In the genomic region with DNA sequence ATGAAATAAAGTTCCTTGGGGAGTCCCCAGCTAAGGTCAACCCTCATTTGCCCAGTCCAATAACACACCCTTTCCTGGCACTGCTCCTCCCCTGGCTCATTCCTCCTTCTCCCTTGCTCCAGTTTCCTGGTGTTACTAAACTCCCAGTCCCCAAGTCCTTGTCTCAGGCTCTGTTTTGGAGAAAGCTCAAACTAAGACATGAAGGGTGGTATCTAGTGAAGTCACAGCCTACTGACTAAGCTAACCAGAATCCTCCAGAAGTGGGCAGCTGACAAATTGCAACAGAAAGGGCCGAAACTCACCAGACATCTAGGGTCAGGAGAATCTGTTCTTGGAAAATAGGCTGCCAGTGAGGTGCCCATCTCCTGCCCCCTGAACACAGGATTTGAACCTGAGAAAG, we compare ENCODE assay signal across 20 cellular contexts.
DNase-seq lines count a peak whose midpoint lies in the region; ATAC-seq and TF ChIP-seq lines count a peak whose summit lies in the region.
"Had no signal": no experiment of that assay in that cellular context is flagged by ENCODE, and none has a peak within 500 bp of the region (broad histone marks: within the 10 kb centered on the region; RNA-seq: fewer than 3 reads in every experiment).

No MANE protein-coding gene starts in this region.

- H3K9me2 ChIP-seq in PC-3 (replicated peaks; ENCODE audit: low read length): no peaks in the 10 kb centered on the region

- H3K27ac ChIP-seq in PC-3 (ENCODE audit: low read length): no peak overlapping the region
- H3K27ac ChIP-seq in SJCRH30: no peak overlapping the region
- H3K27ac ChIP-seq: colonic mucosa, HL-60, upper lobe of left lung had no signal

- peak overlapping the region in 2 of 4 donors; percentile 24 to 69 for H3K4me3 Mint-ChIP-seq in IgD-negative memory B cell
- H3K4me3 Mint-ChIP-seq in activated naive CD8-positive, alpha-beta T cell treated with anti-CD3 and anti-CD28 coated beads, Interleukin-2, amount 50 U/mL, for 24 hours: no peak overlapping the region
- H3K4me3 Mint-ChIP-seq: activated T-cell treated with anti-CD3 and anti-CD28 coated beads, Interleukin-2, amount 50 U/mL, for 4 hours; natural killer cell had no signal

- no peaks in the 10 kb centered on the region for H4K20me1 ChIP-seq in PC-3 (ENCODE audit: low read length)

- peaks cover 1% of the 10 kb centered on the region for H3K27me3 Mint-ChIP-seq in IgD-negative memory B cell
- peaks cover 9% of the 10 kb centered on the region for H3K27me3 Mint-ChIP-seq in activated naive CD8-positive, alpha-beta T cell treated with anti-CD3 and anti-CD28 coated beads, Interleukin-2, amount 50 U/mL, for 24 hours

- H3K9ac ChIP-seq in PC-3 (ENCODE audit: low read length): no peak overlapping the region

- no peaks in the 10 kb centered on the region for H3K9me3 Mint-ChIP-seq in IgD-negative memory B cell
- H3K9me3 Mint-ChIP-seq in activated naive CD8-positive, alpha-beta T cell treated with anti-CD3 and anti-CD28 coated beads, Interleukin-2, amount 50 U/mL, for 24 hours: no peaks in the 10 kb centered on the region
- H3K9me3 Mint-ChIP-seq: activated T-cell treated with anti-CD3 and anti-CD28 coated beads, Interleukin-2, amount 50 U/mL, for 4 hours; natural killer cell had no signal

- H3K4me1 ChIP-seq in PC-3 (ENCODE audit: insufficient read depth, low read length) (no peaks in the 10 kb centered on the region), SJCRH30 (no peaks in the 10 kb centered on the region)
- H3K4me1 ChIP-seq: colonic mucosa, HAP-1, upper lobe of left lung had no signal

- H3K27ac Mint-ChIP-seq in IgD-negative memory B cell: peak overlapping the region in 2 of 3 donors; percentile 6 to 39
- no peak overlapping the region for H3K27ac Mint-ChIP-seq in activated naive CD8-positive, alpha-beta T cell treated with anti-CD3 and anti-CD28 coated beads, Interleukin-2, amount 50 U/mL, for 24 hours
- H3K27ac Mint-ChIP-seq: natural killer cell had no signal

- H3K9me3 ChIP-seq in PC-3 (ENCODE audit: low read length) (no peaks in the 10 kb centered on the region), SJCRH30 (replicated peaks) (no peaks in the 10 kb centered on the region)
- H3K9me3 ChIP-seq: colonic mucosa, HAP-1, upper lobe of left lung had no signal

- POLR2A ChIA-PET in PC-3 (lab: Charles Lee; ENCODE audit: unreplicated experiment): interaction anchor here (0.6 kb wide), 1 partner anchor 154 kb away, joined by 6 read pairs; no protein-coding TSS in a partner anchor

- no peak for ATAC-seq in activated naive CD8-positive, alpha-beta T cell treated with anti-CD3 and anti-CD28 coated beads, Interleukin-2, amount 50 U/mL, for 24 hours
- no peak for ATAC-seq in PC-3
- no peak for ATAC-seq in omental fat pad (ENCODE audit: low FRiP score)
- ATAC-seq: activated T-cell treated with anti-CD3 and anti-CD28 coated beads, Interleukin-2, amount 50 U/mL, for 4 hours; natural killer cell had no signal

- DNase-seq in AG10803 (ENCODE audit: low read depth) (peak; percentile 84), fibroblast of mammary gland (ENCODE audit: low read depth) (peak; percentile 90), posterior vena cava (ENCODE audit: low spot score) (peak; percentile 26), PC-3 (no peak), omental fat pad (ENCODE audit: low spot score) (no peak), SJCRH30 (no peak)
- no peak for DNase-seq in activated naive CD8-positive, alpha-beta T cell treated with anti-CD3 and anti-CD28 coated beads, Interleukin-2, amount 50 U/mL, for 24 hours
- DNase-seq: activated T-cell treated with anti-CD3 and anti-CD28 coated beads, Interleukin-2, amount 50 U/mL, for 4 hours; colonic mucosa; DMS79 treated with DMSO at 0.1 percent for 48 hours; hippocampal formation; natural killer cell; NCI-H1436 treated with DMSO at 0.1 percent for 48 hours; NCI-H446; SIG-M5; stimulated activated CD4-positive, alpha-beta T cell treated with anti-CD3 and anti-CD28 coated beads, Interleukin-4, amount 100 ng/mL, for 1 hour; upper lobe of left lung had no signal

- no peaks in the 10 kb centered on the region for H3K36me3 Mint-ChIP-seq in IgD-negative memory B cell
- no peaks in the 10 kb centered on the region for H3K36me3 Mint-ChIP-seq in activated naive CD8-positive, alpha-beta T cell treated with anti-CD3 and anti-CD28 coated beads, Interleukin-2, amount 50 U/mL, for 24 hours (ENCODE audit: low read depth)
- H3K36me3 Mint-ChIP-seq: natural killer cell had no signal

- no peak overlapping the region for H3K4me2 ChIP-seq in PC-3 (ENCODE audit: low read length)

- CTCF ChIA-PET in PC-3 (lab: Charles Lee): no interaction called here

- no peaks in the 10 kb centered on the region for H3F3A ChIP-seq in PC-3 (ENCODE audit: low read length, unreplicated experiment)

- H3K27me3 ChIP-seq in PC-3 (ENCODE audit: low read length): no peaks in the 10 kb centered on the region
- no peaks in the 10 kb centered on the region for H3K27me3 ChIP-seq in SJCRH30
- H3K27me3 ChIP-seq: colonic mucosa, upper lobe of left lung had no signal

- no peak overlapping the region for H3K4me3 ChIP-seq in AG10803 (ENCODE audit: low read length)
- no peak overlapping the region for H3K4me3 ChIP-seq in fibroblast of mammary gland (ENCODE audit: control insufficient read depth, low read depth, low read length)
- H3K4me3 ChIP-seq in PC-3 (ENCODE audit: low read length): no peak overlapping the region
- H3K4me3 ChIP-seq in SJCRH30: no peak overlapping the region
- H3K4me3 ChIP-seq: colonic mucosa, HAP-1, upper lobe of left lung had no signal

- no peaks in the 10 kb centered on the region for H3K79me2 ChIP-seq in PC-3 (ENCODE audit: low read length)

- H2AFZ ChIP-seq in PC-3 (ENCODE audit: low read length): no peak overlapping the region

- BruUV-seq in PC-3 (replicated peaks; lab: Mats Ljungman, UMichigan): no TSS peak

- H3K36me3 ChIP-seq in PC-3 (ENCODE audit: low read depth, low read length): no peaks in the 10 kb centered on the region
- no peaks in the 10 kb centered on the region for H3K36me3 ChIP-seq in SJCRH30
- H3K36me3 ChIP-seq: colonic mucosa, HAP-1, upper lobe of left lung had no signal

- intact Hi-C loops in posterior vena cava (cut with DNase I) (no loop called here), PC-3 (cut with micrococcal nuclease) (no loop called here)

- peaks cover 23 to 35% (median 34%) of the 10 kb centered on the region in 3 donors for H3K4me1 Mint-ChIP-seq in IgD-negative memory B cell
- H3K4me1 Mint-ChIP-seq in activated naive CD8-positive, alpha-beta T cell treated with anti-CD3 and anti-CD28 coated beads, Interleukin-2, amount 50 U/mL, for 24 hours: no peaks in the 10 kb centered on the region
- H3K4me1 Mint-ChIP-seq: natural killer cell had no signal

- no peak for TF ChIP-seq CTCF in AG10803 (conservative IDR thresholded peaks at IDR 0.05; ENCODE audit: low read length)
- no peak for TF ChIP-seq CTCF in fibroblast of mammary gland (conservative IDR thresholded peaks at IDR 0.05; ENCODE audit: control insufficient read depth, insufficient read depth, low read depth, low read length)
- no peak for TF ChIP-seq CTCF in PC-3 (conservative IDR thresholded peaks at IDR 0.05; ENCODE audit: low read depth, low read length)
- no peak for TF ChIP-seq CTCF in omental fat pad (IDR thresholded peaks at IDR 0.05)

Comparison
In these comparisons a context has a peak if more than half of its experiments do, and no peak if none do; other contexts are left out.
1. DNase-seq: peak in AG10803 (single experiment), fibroblast of mammary gland (single experiment) and posterior vena cava (single experiment); none in activated naive CD8-positive, alpha-beta T cell treated with anti-CD3 and anti-CD28 coated beads, Interleukin-2, amount 50 U/mL, for 24 hours (single experiment), PC-3 (single experiment), omental fat pad (single experiment) and SJCRH30 (0 of 2).